Comparison of ENCODE assay signal across 28 cellular contexts in genomic region chr1:158422215-158422614, GRCh38. TPM values are rescaled to one million over a fixed set of nuclear protein-coding genes. Genes with fewer than 3 reads are reported as not detected.
"Had no signal": no experiment of that assay in that cellular context is flagged by ENCODE, and none has a peak within 500 bp of the region (broad histone marks: within the 10 kb centered on the region; RNA-seq: fewer than 3 reads in every experiment).

No MANE protein-coding gene starts in this region.

- H3K27me3 ChIP-seq: cardiac muscle cell, colonic mucosa, gastrocnemius medialis, left lung, pancreas, sigmoid colon, suprapubic skin, tibial artery, upper lobe of right lung had no signal

- H3K27ac ChIP-seq: cardiac muscle cell, colonic mucosa, gastrocnemius medialis, left lung, pancreas, prostate gland, sigmoid colon, suprapubic skin, tibial artery, upper lobe of right lung had no signal

- ATAC-seq: activated CD4-positive, alpha-beta T cell treated with anti-CD3 and anti-CD28 coated beads for 36 hours; activated CD8-positive, alpha-beta memory T cell treated with anti-CD3 and anti-CD28 coated beads, Interleukin-2, amount 10 ng/mL, durations not matched to agents 7 days and 5 days; activated CD8-positive, alpha-beta T cell treated with anti-CD3 and anti-CD28 coated beads, Interleukin-2, amount 10 ng/mL, durations not matched to agents 7 days and 5 days; gastrocnemius medialis; left lung; pancreas; upper lobe of right lung had no signal

- H3K4me1 ChIP-seq: colonic mucosa, gastrocnemius medialis, left lung, pancreas, prostate gland, sigmoid colon, suprapubic skin, tibial artery, upper lobe of right lung had no signal

- H3K36me3 ChIP-seq: cardiac muscle cell, colonic mucosa, gastrocnemius medialis, left lung, pancreas, prostate gland, sigmoid colon, suprapubic skin, tibial artery, upper lobe of right lung had no signal

- DNase-seq: activated CD4-positive, alpha-beta T cell treated with anti-CD3 and anti-CD28 coated beads for 36 hours; activated CD4-positive, CD25-positive, alpha-beta regulatory T cell; activated CD8-positive, alpha-beta memory T cell treated with anti-CD3 and anti-CD28 coated beads, Interleukin-2, amount 10 ng/mL, durations not matched to agents 7 days and 5 days; activated CD8-positive, alpha-beta T cell treated with anti-CD3 and anti-CD28 coated beads, Interleukin-2, amount 10 ng/mL, durations not matched to agents 7 days and 5 days; activated T-cell treated with anti-CD3 and anti-CD28 coated beads, Interleukin-2, amount 50 U/mL, for 48 hours; anterior cingulate cortex; cerebellar nuclear complex; colonic mucosa; effector memory CD4-positive, alpha-beta T cell; gastrocnemius medialis; glutamatergic neuron; left lung; pancreas; sigmoid colon; small intestine; stimulated activated CD4-positive, alpha-beta T cell treated with anti-CD3 and anti-CD28 coated beads, Interleukin-1b, Interleukin-23, amount 100 ng/mL, for 48 hours; stimulated activated naive CD4-positive, alpha-beta T cell; T-helper 1 cell; tibial artery; upper lobe of right lung had no signal

- H3K4me3 ChIP-seq: cardiac muscle cell, colonic mucosa, gastrocnemius medialis, left lung, lung, pancreas, prostate gland, sigmoid colon, suprapubic skin, tibial artery, upper lobe of right lung had no signal

- H3K9me3 ChIP-seq: colonic mucosa, gastrocnemius medialis, pancreas, prostate gland, sigmoid colon, tibial artery, upper lobe of right lung had no signal

RNA-seq across cellular contexts. Expression of gene OR10K2, which starts 3.8 kb away (rescaled TPM):
- total RNA-seq: activated CD4-positive, alpha-beta T cell treated with anti-CD3 and anti-CD28 coated beads for 36 hours; activated CD8-positive, alpha-beta memory T cell treated with anti-CD3 and anti-CD28 coated beads, Interleukin-2, amount 10 ng/mL, durations not matched to agents 7 days and 5 days; activated CD8-positive, alpha-beta T cell treated with anti-CD3 and anti-CD28 coated beads, Interleukin-2, amount 10 ng/mL, durations not matched to agents 7 days and 5 days; activated T-helper 2 cell treated with anti-CD3 and anti-CD28 coated beads, Interferon-gamma antibody, Interleukin-2, Interleukin-4, amounts not matched to agents 10 μg/mL and 5 μg/mL and 100 μg/mL, durations not matched to agents 14 hours and 24 hours and 36 hours; cardiac muscle cell; colonic mucosa; dermis microvascular lymphatic vessel endothelial cell; epithelial cell of proximal tubule; gastrocnemius medialis; left lung; lung; mucosa of gallbladder; pancreas; prostate gland; sigmoid colon; suprapubic skin; upper lobe of right lung had no signal
- polyA plus RNA-seq: cardiac muscle cell, lung, pancreas, sigmoid colon, small intestine had no signal

RNA-seq across cellular contexts. Expression of gene OR10T2, which starts 22.9 kb away (rescaled TPM):
- total RNA-seq: activated CD4-positive, alpha-beta T cell treated with anti-CD3 and anti-CD28 coated beads for 36 hours; activated CD8-positive, alpha-beta memory T cell treated with anti-CD3 and anti-CD28 coated beads, Interleukin-2, amount 10 ng/mL, durations not matched to agents 7 days and 5 days; activated CD8-positive, alpha-beta T cell treated with anti-CD3 and anti-CD28 coated beads, Interleukin-2, amount 10 ng/mL, durations not matched to agents 7 days and 5 days; activated T-helper 2 cell treated with anti-CD3 and anti-CD28 coated beads, Interferon-gamma antibody, Interleukin-2, Interleukin-4, amounts not matched to agents 10 μg/mL and 5 μg/mL and 100 μg/mL, durations not matched to agents 14 hours and 24 hours and 36 hours; cardiac muscle cell; colonic mucosa; dermis microvascular lymphatic vessel endothelial cell; epithelial cell of proximal tubule; gastrocnemius medialis; left lung; lung; mucosa of gallbladder; pancreas; prostate gland; sigmoid colon; suprapubic skin; upper lobe of right lung had no signal
- polyA plus RNA-seq: cardiac muscle cell, lung, pancreas, sigmoid colon, small intestine had no signal

RNA-seq across cellular contexts. Expression of gene OR10K1, which starts 39.4 kb away (rescaled TPM):
- total RNA-seq: activated CD4-positive, alpha-beta T cell treated with anti-CD3 and anti-CD28 coated beads for 36 hours; activated CD8-positive, alpha-beta memory T cell treated with anti-CD3 and anti-CD28 coated beads, Interleukin-2, amount 10 ng/mL, durations not matched to agents 7 days and 5 days; activated CD8-positive, alpha-beta T cell treated with anti-CD3 and anti-CD28 coated beads, Interleukin-2, amount 10 ng/mL, durations not matched to agents 7 days and 5 days; activated T-helper 2 cell treated with anti-CD3 and anti-CD28 coated beads, Interferon-gamma antibody, Interleukin-2, Interleukin-4, amounts not matched to agents 10 μg/mL and 5 μg/mL and 100 μg/mL, durations not matched to agents 14 hours and 24 hours and 36 hours; cardiac muscle cell; colonic mucosa; dermis microvascular lymphatic vessel endothelial cell; epithelial cell of proximal tubule; gastrocnemius medialis; left lung; lung; mucosa of gallbladder; pancreas; prostate gland; sigmoid colon; suprapubic skin; upper lobe of right lung had no signal
- polyA plus RNA-seq: cardiac muscle cell, lung, pancreas, sigmoid colon, small intestine had no signal

RNA-seq across cellular contexts. Expression of gene OR10R2, which starts 49.8 kb away (rescaled TPM):
- total RNA-seq: activated CD4-positive, alpha-beta T cell treated with anti-CD3 and anti-CD28 coated beads for 36 hours; activated CD8-positive, alpha-beta memory T cell treated with anti-CD3 and anti-CD28 coated beads, Interleukin-2, amount 10 ng/mL, durations not matched to agents 7 days and 5 days; activated CD8-positive, alpha-beta T cell treated with anti-CD3 and anti-CD28 coated beads, Interleukin-2, amount 10 ng/mL, durations not matched to agents 7 days and 5 days; activated T-helper 2 cell treated with anti-CD3 and anti-CD28 coated beads, Interferon-gamma antibody, Interleukin-2, Interleukin-4, amounts not matched to agents 10 μg/mL and 5 μg/mL and 100 μg/mL, durations not matched to agents 14 hours and 24 hours and 36 hours; cardiac muscle cell; colonic mucosa; dermis microvascular lymphatic vessel endothelial cell; epithelial cell of proximal tubule; gastrocnemius medialis; left lung; lung; mucosa of gallbladder; pancreas; prostate gland; sigmoid colon; suprapubic skin; upper lobe of right lung had no signal
- polyA plus RNA-seq: cardiac muscle cell, lung, pancreas, sigmoid colon, small intestine had no signal
